Comparison of ENCODE assay signal across 11 cellular contexts in the genomic region with DNA sequence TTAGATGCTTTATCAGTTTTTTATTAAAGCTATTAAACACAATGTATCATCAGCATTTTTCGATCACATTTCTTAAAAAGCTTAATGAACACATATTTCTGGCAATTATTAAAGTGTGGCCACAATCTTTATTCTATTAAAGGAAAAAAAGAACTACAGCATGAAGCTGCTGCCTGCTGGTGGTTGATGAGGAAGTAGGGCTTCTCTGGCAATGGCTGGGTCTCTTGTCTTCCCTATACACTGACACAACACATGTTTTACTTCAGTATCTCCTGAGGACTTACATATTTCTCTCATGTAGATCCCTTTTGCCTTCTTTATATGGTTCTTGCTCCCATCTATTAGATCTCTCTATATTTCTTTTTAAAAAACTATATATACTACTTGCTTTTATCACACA.
DNase-seq lines count a peak whose midpoint lies in the region; TF ChIP-seq lines count a peak whose summit lies in the region.
"Had no signal": no experiment of that assay in that cellular context is flagged by ENCODE, and none has a peak within 500 bp of the region (broad histone marks: within the 10 kb centered on the region; RNA-seq: fewer than 3 reads in every experiment).

No MANE protein-coding gene starts in this region.

- no peaks in the 10 kb centered on the region for H3K27me3 Mint-ChIP-seq in osteocyte (ENCODE audit: unreplicated experiment)

- H3K36me3 ChIP-seq in brain microvascular endothelial cell (replicated peaks), result no peaks in the 10 kb centered on the region

- H3K27me3 ChIP-seq in brain microvascular endothelial cell (replicated peaks), result no peaks in the 10 kb centered on the region
- H3K27me3 ChIP-seq: neutrophil had no signal

- H3K36me3 Mint-ChIP-seq in osteocyte (ENCODE audit: unreplicated experiment), result peaks cover 3% of the 10 kb centered on the region

- H3K4me3 Mint-ChIP-seq in osteocyte (ENCODE audit: unreplicated experiment), result no peak overlapping the region

- H3K27ac Mint-ChIP-seq in osteocyte (ENCODE audit: unreplicated experiment), result no peak overlapping the region

- DNase-seq in NOMO-1 (lab: John Stamatoyannopoulos, UW; ENCODE audit: unreplicated experiment in 2 of 2), result peak; percentile 21 to 62
- DNase-seq in NOMO-1 treated with dmso at 0.1 percent for 144 hours (lab: John Stamatoyannopoulos, UW; ENCODE audit: unreplicated experiment), result no peak
- peak; percentile 4 for DNase-seq in MV-4-11 (lab: John Stamatoyannopoulos, UW)
- no peak for DNase-seq in brain microvascular endothelial cell
- no peak for DNase-seq in osteocyte (ENCODE audit: extremely low spot score, unreplicated experiment)
- DNase-seq in activated CD4-positive, alpha-beta T cell treated with anti-CD3 and anti-CD28 coated beads, Interleukin-2, amount 50 U/mL, for 4 hours, result no peak
- DNase-seq in NCI-H128 (lab: John Stamatoyannopoulos, UW; ENCODE audit: unreplicated experiment), result no peak
- no peak for DNase-seq in NK-92 treated with Interleukin-12 subunit alpha and Interleukin-12 subunit beta, amount 100 ng/mL, for 24 hours (lab: John Stamatoyannopoulos, UW)
- DNase-seq: glutamatergic neuron, NCI-H1930 had no signal

- H3K4me1 Mint-ChIP-seq in osteocyte (ENCODE audit: unreplicated experiment), result peaks cover 17% of the 10 kb centered on the region

- H3K27ac ChIP-seq in brain microvascular endothelial cell, result no peak overlapping the region
- H3K27ac ChIP-seq: neutrophil had no signal

- H3K4me3 ChIP-seq in brain microvascular endothelial cell (ENCODE audit: low read depth, low read length), result no peak overlapping the region

- peak; percentile 56 for TF ChIP-seq CTCF in brain microvascular endothelial cell (IDR thresholded peaks at IDR 0.05; ENCODE audit: low read depth, low read length, missing control alignments)
- TF ChIP-seq CTCF in osteocyte (IDR thresholded peaks at IDR 0.05), result peak; percentile 18

- in situ Hi-C loops in brain microvascular endothelial cell (cut with HindIII; ENCODE audit: low pct_ligation_motif_present, low sequenced_read_pairs), result no loop called here

- H3K9me3 Mint-ChIP-seq in osteocyte (ENCODE audit: unreplicated experiment), result no peaks in the 10 kb centered on the region

Comparison
In these comparisons a context has a peak if more than half of its experiments do, and no peak if none do; other contexts are left out.
1. DNase-seq: peak in NOMO-1 (2 of 2) and MV-4-11 (single experiment); none in NOMO-1 treated with dmso at 0.1 percent for 144 hours (single experiment), brain microvascular endothelial cell (single experiment), osteocyte (single experiment), activated CD4-positive, alpha-beta T cell treated with anti-CD3 and anti-CD28 coated beads, Interleukin-2, amount 50 U/mL, for 4 hours (0 of 2), NCI-H128 (single experiment) and NK-92 treated with Interleukin-12 subunit alpha and Interleukin-12 subunit beta, amount 100 ng/mL, for 24 hours (single experiment).